In the genomic region with DNA sequence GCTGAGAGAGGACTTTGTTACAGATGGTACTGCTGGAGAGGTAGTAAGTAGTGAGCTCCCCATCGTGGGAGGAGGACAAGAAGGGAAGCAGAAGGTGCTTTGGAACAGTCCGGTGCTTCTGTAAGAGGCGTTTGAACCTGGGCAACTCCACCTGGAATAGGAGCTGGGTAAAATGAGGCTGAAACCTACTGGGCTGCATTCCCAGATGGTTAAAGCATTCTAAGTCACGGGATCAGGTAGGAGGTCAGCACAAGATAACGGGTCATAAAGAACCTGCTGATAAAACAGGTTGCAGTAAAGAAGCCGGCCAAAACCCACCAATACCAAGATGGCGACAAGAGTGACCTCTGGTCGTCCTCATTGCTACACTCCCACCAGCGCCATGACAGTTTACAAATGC, we compare ENCODE assay signal across 9 cellular contexts. TPM values are rescaled to one million over a fixed set of nuclear protein-coding genes. Genes with fewer than 3 reads are reported as not detected.
"Had no signal": no experiment of that assay in that cellular context is flagged by ENCODE, and none has a peak within 500 bp of the region (broad histone marks: within the 10 kb centered on the region; RNA-seq: fewer than 3 reads in every experiment).

No MANE protein-coding gene starts in this region.

- H3K9me3 Mint-ChIP-seq: IgD-negative memory B cell had no signal

- DNase-seq: IMR-90, KBM-7, KG1 had no signal

- H3K27ac Mint-ChIP-seq: IgD-negative memory B cell had no signal

- H3K4me2 ChIP-seq: KMS-11 had no signal

- ATAC-seq: HepG2 had no signal

- H3K27ac ChIP-seq: HL-60, KMS-11 had no signal

- FAIRE-seq: HepG2, HTR-8/SVneo had no signal

- H3K27me3 Mint-ChIP-seq: IgD-negative memory B cell had no signal

- H3K9ac ChIP-seq: KMS-11 had no signal

- H3K36me3 Mint-ChIP-seq: IgD-negative memory B cell had no signal

RNA-seq across cellular contexts. Expression of a gene that starts 22.2 kb away (rescaled TPM):
- total RNA-seq: HT1080, IMR-90 had no signal
- polyA plus RNA-seq: IgD-negative memory B cell, IMR-90 had no signal
